Comparison of ENCODE assay signal across 15 cellular contexts in genomic region chr7:111710839-111711380, GRCh38.
A peak's percentile ranks its signal among the peaks of the same experiment; 100 is the strongest.
DNase-seq lines count a peak whose midpoint lies in the region; ATAC-seq, FAIRE-seq and TF ChIP-seq lines count a peak whose summit lies in the region.
"Had no signal": no experiment of that assay in that cellular context is flagged by ENCODE, and none has a peak within 500 bp of the region (broad histone marks: within the 10 kb centered on the region; RNA-seq: fewer than 3 reads in every experiment).

No MANE protein-coding gene starts in this region.

- in situ Hi-C loops in brain microvascular endothelial cell (cut with HindIII; ENCODE audit: low pct_ligation_motif_present, low sequenced_read_pairs): no loop called here

- intact Hi-C loops in HCT116 (cut with micrococcal nuclease): no loop called here

- RAD21 ChIA-PET in HCT116 (lab: Charles Lee; ENCODE audit: low non-redundant PET in 1 of 2, low total read pairs in 2 of 2, uncharacterized antibody in 2 of 2, unreplicated experiment in 2 of 2): no interaction called here

- no peak for TF ChIP-seq EP300 in A549 (IDR thresholded peaks at IDR 0.05)

- POLR2A ChIA-PET in A549 (lab: Yijun Ruan, JAX): no interaction called here
- POLR2A ChIA-PET in HCT116 (lab: Charles Lee): no interaction called here

- H3K36me3 ChIP-seq in HCT116 (ENCODE audit: control insufficient read depth in 1 of 2, insufficient read depth in 2 of 2, low read length in 2 of 2): no peaks in the 10 kb centered on the region
- no peaks in the 10 kb centered on the region for H3K36me3 ChIP-seq in SJCRH30
- no peaks in the 10 kb centered on the region for H3K36me3 ChIP-seq in brain microvascular endothelial cell (replicated peaks)

- no peaks in the 10 kb centered on the region for H3K79me2 ChIP-seq in HCT116 (ENCODE audit: insufficient read depth, low read length)

- H3K4me2 ChIP-seq in A549 (no peak overlapping the region), HCT116 (ENCODE audit: low read length) (no peak overlapping the region)

- H4K20me1 ChIP-seq in HCT116 (ENCODE audit: insufficient read depth): no peaks in the 10 kb centered on the region

- H3K27me3 ChIP-seq in HCT116 (ENCODE audit: insufficient read depth, low read length) (no peaks in the 10 kb centered on the region), SJCRH30 (no peaks in the 10 kb centered on the region), brain microvascular endothelial cell (replicated peaks) (no peaks in the 10 kb centered on the region)

- H3K9ac ChIP-seq in HCT116 (ENCODE audit: low read length): no peak overlapping the region
- H3K9ac ChIP-seq: GM23248 had no signal

- no peak overlapping the region for H2AFZ ChIP-seq in HCT116 (ENCODE audit: low read depth, low read length, poor library complexity, severe bottlenecking)
- H2AFZ ChIP-seq: GM23248 had no signal

- no peaks in the 10 kb centered on the region for H3K9me2 ChIP-seq in HCT116 (ENCODE audit: insufficient read depth)

- TF ChIP-seq POLR2A in A549 (IDR thresholded peaks at IDR 0.05; ENCODE audit: low read length) (no peak), HCT116 (IDR thresholded peaks at IDR 0.05; ENCODE audit: borderline replicate concordance, extremely low read depth, insufficient read depth, insufficient read length) (no peak)

- H3K9me3 ChIP-seq in A549: peaks cover 10% of the 10 kb centered on the region
- H3K9me3 ChIP-seq in HCT116 (ENCODE audit: control insufficient read depth in 1 of 2, insufficient read depth in 1 of 2, low read depth in 1 of 2, low read length in 2 of 2): no peaks in the 10 kb centered on the region
- no peaks in the 10 kb centered on the region for H3K9me3 ChIP-seq in SJCRH30 (replicated peaks)

- H3K4me1 ChIP-seq in A549 (no peaks in the 10 kb centered on the region), HCT116 (ENCODE audit: control insufficient read depth in 1 of 2, insufficient read depth in 2 of 2, low read length in 2 of 2) (no peaks in the 10 kb centered on the region), SJCRH30 (peaks cover 21% of the 10 kb centered on the region)

- peak; percentile 24 to 46; a peak in 1 of 6 replicates for ATAC-seq in A549
- ATAC-seq in HCT116: peak; percentile 47
- no peak for ATAC-seq in HG03025 (IDR thresholded peaks at IDR 0.05; ENCODE audit: low FRiP score, unreplicated experiment)

- no TSS peak for BruUV-seq in HCT116 (replicated peaks; lab: Mats Ljungman, UMichigan)

- H3K4me3 ChIP-seq in A549 (no peak overlapping the region), HCT116 (replicated peaks in 1 of 2; ENCODE audit: low read depth in 1 of 2, low read length in 2 of 2) (no peak overlapping the region), SJCRH30 (no peak overlapping the region), brain microvascular endothelial cell (ENCODE audit: low read depth, low read length) (no peak overlapping the region)
- H3K4me3 ChIP-seq: GM23248 had no signal

- TF ChIP-seq RAD21 in A549 (conservative IDR thresholded peaks at IDR 0.05 in 1 of 2, IDR thresholded peaks at IDR 0.05 in 1 of 2): no peak
- TF ChIP-seq RAD21 in HCT116 (IDR thresholded peaks at IDR 0.05; ENCODE audit: low read depth): no peak; the same call in 1 of the 2 replicates

- no peak overlapping the region for H3K27ac ChIP-seq in A549
- no peak overlapping the region for H3K27ac ChIP-seq in HCT116 (ENCODE audit: low read depth, low read length)
- peak overlapping the region; percentile 81 for H3K27ac ChIP-seq in SJCRH30
- H3K27ac ChIP-seq in brain microvascular endothelial cell: no peak overlapping the region
- H3K27ac ChIP-seq: GM23248 had no signal

- 89% methylated on average over 1 of the region's 1 CpG for WGBS in A549 (ENCODE audit: missing lambda C conversion rate)

- CTCF ChIA-PET in A549 (lab: Yijun Ruan, JAX): interaction anchor here (1.3 kb wide), 1 partner anchor 19 kb away, joined by 7 read pairs; no protein-coding TSS in a partner anchor
- CTCF ChIA-PET in HCT116 (lab: Charles Lee): no interaction called here

- DNase-seq in A549 (ENCODE audit: low read depth in 1 of 2, low spot score in 1 of 2): no peak
- no peak for DNase-seq in HCT116 (ENCODE audit: low read depth, low spot score)
- peak; percentile 39 to 65 for DNase-seq in SJCRH30
- DNase-seq in brain microvascular endothelial cell: no peak
- DNase-seq in NCI-H1694 treated with DMSO at 0.1 percent for 48 hours (lab: John Stamatoyannopoulos, UW): no peak
- DNase-seq in NCI-H774 (lab: John Stamatoyannopoulos, UW): no peak
- no peak for DNase-seq in effector CD4-positive, alpha-beta T cell
- DNase-seq: Caco-2; CD8-positive, alpha-beta memory T cell; GF-D8; GM23248 had no signal

- FAIRE-seq in A549 (lab: Jason Lieb, UNC): no peak
- FAIRE-seq: A204.1, H54, HTR-8/SVneo had no signal

- TF ChIP-seq CTCF in A549 (IDR thresholded peaks at IDR 0.05) (no peak), HCT116 (IDR thresholded peaks at IDR 0.05 in 2 of 3, conservative IDR thresholded peaks at IDR 0.05 in 1 of 3; ENCODE audit: borderline replicate concordance in 1 of 3, insufficient read depth in 1 of 3, low read depth in 2 of 3, low read length in 2 of 3) (0 out of 6 replicates have a peak, but pooled peaks of 1 of the 3 experiments have one; percentile 10), brain microvascular endothelial cell (IDR thresholded peaks at IDR 0.05; ENCODE audit: low read depth, low read length, missing control alignments) (peak; percentile 28)

TF ChIP-seq in A549, 52 proteins besides CTCF, POLR2A, EP300 and RAD21 (continues in another document):
- TF ChIP-seq JUN (IDR thresholded peaks at IDR 0.05) (no peak), FOSB (CRISPR knock-in tag; IDR thresholded peaks at IDR 0.05) (no peak), GATA3 (IDR thresholded peaks at IDR 0.05; ENCODE audit: borderline replicate concordance) (no peak), BCL3 (IDR thresholded peaks at IDR 0.05) (no peak), ZFP36 (IDR thresholded peaks at IDR 0.05; ENCODE audit: borderline replicate concordance, partially characterized antibody) (no peak), MAX (IDR thresholded peaks at IDR 0.05) (no peak), RNF2 (IDR thresholded peaks at IDR 0.05; ENCODE audit: borderline replicate concordance, low read depth) (no peak), SREBF2 (IDR thresholded peaks at IDR 0.05) (no peak), ESRRA (IDR thresholded peaks at IDR 0.05; ENCODE audit: borderline replicate concordance, low read length) (no peak), KDM1A (IDR thresholded peaks at IDR 0.05; ENCODE audit: low read depth) (no peak), HES2 (IDR thresholded peaks at IDR 0.05) (no peak)

TF ChIP-seq in HCT116, 20 proteins besides CTCF, POLR2A, EP300 and RAD21:
- TF ChIP-seq ZNF274 (IDR thresholded peaks at IDR 0.05; ENCODE audit: low read depth, low read length): no peak
- no peak for TF ChIP-seq ZFX (IDR thresholded peaks at IDR 0.05)
- no peak for TF ChIP-seq REST (IDR thresholded peaks at IDR 0.05; ENCODE audit: low read depth)

Comparison
In these comparisons a context has a peak if more than half of its experiments do, and no peak if none do; other contexts are left out.
1. DNase-seq: peak in SJCRH30 (2 of 2); none in A549 (0 of 2), HCT116 (single experiment), brain microvascular endothelial cell (single experiment), NCI-H1694 treated with DMSO at 0.1 percent for 48 hours (single experiment), NCI-H774 (single experiment) and effector CD4-positive, alpha-beta T cell (single experiment).